In the genomic region with DNA sequence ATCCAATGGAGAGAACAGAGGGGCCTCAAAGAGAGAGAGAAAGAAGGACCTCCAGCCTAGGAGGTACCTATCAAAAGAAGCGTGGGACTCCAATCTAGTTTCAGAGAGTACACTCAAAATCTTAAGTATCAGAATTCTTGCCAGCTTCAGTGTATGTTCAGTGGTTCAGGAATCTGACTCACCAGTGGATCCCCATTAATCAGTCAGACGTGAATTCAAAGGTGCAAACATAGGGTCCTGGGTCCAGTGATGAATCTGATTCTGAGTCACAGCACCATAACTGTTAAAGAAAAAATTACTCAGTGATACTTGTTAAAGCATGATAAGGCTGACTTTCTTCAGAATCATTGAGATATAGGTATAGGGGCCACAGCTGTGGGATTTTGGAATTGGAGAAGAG, we compare ENCODE assay signal across 10 cellular contexts. TPM values are rescaled to one million over a fixed set of nuclear protein-coding genes. Genes with fewer than 3 reads are reported as not detected.
DNase-seq lines count a peak whose midpoint lies in the region; ATAC-seq and TF ChIP-seq lines count a peak whose summit lies in the region.
"Had no signal": no experiment of that assay in that cellular context is flagged by ENCODE, and none has a peak within 500 bp of the region (broad histone marks: within the 10 kb centered on the region; RNA-seq: fewer than 3 reads in every experiment).

No MANE protein-coding gene starts in this region.

- H3K9me3 Mint-ChIP-seq in Caco-2 (ENCODE audit: unreplicated experiment): no peaks in the 10 kb centered on the region

- peaks cover 2% of the 10 kb centered on the region for H3K36me3 ChIP-seq in Caco-2 (ENCODE audit: control insufficient read depth, insufficient read depth, low read length)
- H3K36me3 ChIP-seq in prostate gland: no peaks in the 10 kb centered on the region

- peak overlapping the region; percentile 15 for H3K27ac Mint-ChIP-seq in Caco-2 (ENCODE audit: unreplicated experiment)

- TF ChIP-seq CTCF in Caco-2 (IDR thresholded peaks at IDR 0.05; ENCODE audit: insufficient read depth in 1 of 2, low read depth in 1 of 2, low read length in 1 of 2, severe bottlenecking in 1 of 2, unreplicated experiment in 1 of 2) (no peak), astrocyte of the cerebellum (IDR thresholded peaks at IDR 0.05; ENCODE audit: low read depth, low read length, missing control alignments) (no peak), omental fat pad (IDR thresholded peaks at IDR 0.05) (no peak), prostate gland (IDR thresholded peaks at IDR 0.05) (no peak)

- no peaks in the 10 kb centered on the region for H3K4me1 Mint-ChIP-seq in Caco-2 (ENCODE audit: low read depth, unreplicated experiment)

- H3K4me1 ChIP-seq in Caco-2 (peaks cover 3% of the 10 kb centered on the region; the same call in 1 of the 2 replicates), prostate gland (replicated peaks) (no peaks in the 10 kb centered on the region)

- no peak overlapping the region for H3K27ac ChIP-seq in prostate gland

- H3K9me3 ChIP-seq in Caco-2 (no peaks in the 10 kb centered on the region), prostate gland (no peaks in the 10 kb centered on the region)

- no TSS peak for BruUV-seq in Caco-2 (replicated peaks; lab: Mats Ljungman, UMichigan)

- H3K4me3 ChIP-seq in Caco-2 (ENCODE audit: low read depth, low read length) (no peak overlapping the region), astrocyte of the cerebellum (ENCODE audit: low read depth, low read length) (no peak overlapping the region), prostate gland (no peak overlapping the region)

- no peaks in the 10 kb centered on the region for H3K27me3 Mint-ChIP-seq in Caco-2 (ENCODE audit: insufficient read depth, unreplicated experiment)

- POLR2A ChIA-PET in Caco-2 (lab: Charles Lee): no interaction called here

- DNase-seq in Caco-2 (no peak), astrocyte of the cerebellum (ENCODE audit: low read depth) (peak; percentile 74), omental fat pad (ENCODE audit: low spot score) (no peak), prostate gland (ENCODE audit: low spot score) (no peak), erythroblast (lab: John Stamatoyannopoulos, UW) (no peak), head of caudate nucleus (no peak), GOT3 (lab: John Stamatoyannopoulos, UW) (no peak)
- DNase-seq: activated gamma-delta T cell treated with Interleukin-2 at 50 U/mL for 16 hours, SW 1271 had no signal

- CTCF ChIA-PET in Caco-2 (lab: Charles Lee): no interaction called here

- H3K27me3 ChIP-seq in Caco-2 (replicated peaks; ENCODE audit: control insufficient read depth, insufficient read depth, low read length) (no peaks in the 10 kb centered on the region), prostate gland (replicated peaks; ENCODE audit: insufficient read depth) (no peaks in the 10 kb centered on the region)

- no peak for TF ChIP-seq POLR2A in prostate gland (IDR thresholded peaks at IDR 0.05)
- no peak for TF ChIP-seq POLR2A in erythroblast (IDR thresholded peaks at IDR 0.05; ENCODE audit: low read length)

- in situ Hi-C loops in astrocyte of the cerebellum (cut with HindIII; ENCODE audit: low sequenced_read_pairs): no loop called here

- WGBS in prostate gland: 85% methylated on average over 2 of the region's 2 CpGs

- ATAC-seq in HG02870 (IDR thresholded peaks at IDR 0.05; ENCODE audit: unreplicated experiment): peak; percentile 49
- ATAC-seq in omental fat pad (ENCODE audit: low FRiP score): peak; percentile 70

- intact Hi-C loops in Caco-2 (cut with micrococcal nuclease; ENCODE audit: unreplicated experiment) (no loop called here), prostate gland (cut with DNase I) (no loop called here), head of caudate nucleus (cut with DNase I) (no loop called here)

- no peak overlapping the region for H3K4me3 Mint-ChIP-seq in Caco-2 (ENCODE audit: unreplicated experiment)

- peaks cover 5% of the 10 kb centered on the region for H3K36me3 Mint-ChIP-seq in Caco-2 (ENCODE audit: insufficient read depth, unreplicated experiment)

RNA-seq across cellular contexts. Expression of a gene that starts 33.2 kb away (rescaled TPM):
- total RNA-seq in Caco-2 (2022) (78.7 and 89.9 TPM in 2 replicates), omental fat pad (10 to 100 TPM; 26.1 to 41.3 (median 36.8) TPM), prostate gland (10 to 100 TPM; 48.0 to 64.2 TPM)
